Comparison of ENCODE assay signal across 8 cellular contexts in the genomic region with DNA sequence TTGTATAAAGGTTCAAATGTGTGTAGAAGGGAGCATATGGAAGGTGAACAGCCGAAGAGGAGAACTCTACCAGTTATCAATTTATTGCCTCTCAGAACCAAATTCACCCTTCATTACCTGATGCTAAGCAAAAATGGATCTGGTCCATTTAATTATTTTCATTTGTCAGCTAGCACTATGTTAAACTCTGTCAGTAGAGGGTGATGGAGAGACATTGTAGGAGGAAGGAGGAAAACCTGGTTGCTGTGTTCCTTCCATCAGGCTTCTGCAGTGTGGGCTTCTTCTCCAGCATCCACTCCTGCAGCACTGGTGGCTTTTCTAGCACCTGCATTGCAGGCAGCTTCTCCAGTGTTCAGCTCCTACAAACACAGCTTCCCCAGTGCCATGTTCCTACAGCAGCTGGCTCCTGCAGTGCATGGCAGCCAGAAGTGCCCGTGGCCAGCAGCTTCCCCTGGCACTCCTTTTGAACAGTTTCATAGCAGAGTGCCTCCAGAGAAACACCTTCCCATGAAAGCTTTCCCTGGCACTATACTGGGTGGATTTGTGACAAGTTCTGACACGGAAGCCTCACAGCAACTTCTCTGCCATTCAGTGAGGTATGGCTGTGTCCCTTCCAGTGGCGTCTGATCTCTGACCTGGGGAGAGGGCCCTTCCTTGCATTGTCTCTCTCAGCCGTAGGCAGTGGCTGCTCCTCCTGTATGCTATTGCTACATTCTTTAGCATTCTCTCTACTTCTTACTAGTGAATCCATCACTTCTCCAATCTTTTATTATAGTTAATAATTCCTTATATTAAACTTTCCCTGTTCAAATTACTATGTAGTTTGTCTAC. TPM values are rescaled to one million over a fixed set of nuclear protein-coding genes. Genes with fewer than 3 reads are reported as not detected.
A peak's percentile ranks its signal among the peaks of the same experiment; 100 is the strongest.
DNase-seq lines count a peak whose midpoint lies in the region; ATAC-seq and TF ChIP-seq lines count a peak whose summit lies in the region.

No MANE protein-coding gene starts in this region.

- H3K27me3 ChIP-seq in GM06990 (replicated peaks; ENCODE audit: control insufficient read depth, insufficient read depth, low read length) (no peaks in the 10 kb centered on the region), mesenchymal stem cell (ENCODE audit: control insufficient read depth in 1 of 2, insufficient read depth in 1 of 2, low read length in 2 of 2) (peaks cover 18 to 20% of the 10 kb centered on the region in 2 experiments), uterus (no peaks in the 10 kb centered on the region)

- TF ChIP-seq CTCF in GM06990 (IDR thresholded peaks at IDR 0.05; ENCODE audit: insufficient read depth, low read length, poor library complexity, severe bottlenecking): peak; percentile 48
- TF ChIP-seq CTCF in LNCAP (IDR thresholded peaks at IDR 0.05): peak; percentile 50; the same call in 1 of the 2 replicates
- TF ChIP-seq CTCF in WTC11 (IDR thresholded peaks at IDR 0.05): no peak
- peak in 1 of 4 experiments; percentile 8 for TF ChIP-seq CTCF in uterus (IDR thresholded peaks at IDR 0.05)

- H3K4me3 ChIP-seq in GM06990 (replicated peaks; ENCODE audit: low read depth, low read length) (no peak overlapping the region), mesenchymal stem cell (ENCODE audit: insufficient read depth in 1 of 2, low read depth in 1 of 2, low read length in 2 of 2) (no peak overlapping the region), uterus (no peak overlapping the region)

- WGBS in mesenchymal stem cell: 80% methylated on average over 4 of the region's 5 CpGs

- TF ChIP-seq POLR2A in uterus (IDR thresholded peaks at IDR 0.05): no peak

- H2BK15ac ChIP-seq in mesenchymal stem cell (ENCODE audit: low read depth, poor library complexity, severe bottlenecking): no peak overlapping the region

- H3K4me3 Mint-ChIP-seq in WTC11: no peak overlapping the region

- no peak overlapping the region for H3K18ac ChIP-seq in mesenchymal stem cell (ENCODE audit: low read depth in 1 of 2, low read length in 2 of 2)

- no peak overlapping the region for H3K4me2 ChIP-seq in mesenchymal stem cell (ENCODE audit: low read length, poor library complexity, severe bottlenecking)

- H3K9me3 ChIP-seq in mesenchymal stem cell (ENCODE audit: control insufficient read depth, low read length): no peaks in the 10 kb centered on the region
- no peaks in the 10 kb centered on the region for H3K9me3 ChIP-seq in uterus

- no peaks in the 10 kb centered on the region for H3K36me3 Mint-ChIP-seq in WTC11

- H2AFZ ChIP-seq in mesenchymal stem cell (ENCODE audit: low read depth, low read length): no peak overlapping the region

- H2BK12ac ChIP-seq in mesenchymal stem cell (ENCODE audit: low read length in 2 of 2): no peak overlapping the region

- ATAC-seq in WTC11: peak; percentile 92
- ATAC-seq in GM21423 (IDR thresholded peaks at IDR 0.05; ENCODE audit: unreplicated experiment): no peak

- no peak overlapping the region for H4K8ac ChIP-seq in mesenchymal stem cell (ENCODE audit: low read length)

- H3K27me3 Mint-ChIP-seq in WTC11 (ENCODE audit: low read depth): no peaks in the 10 kb centered on the region

- H3K27ac ChIP-seq in mesenchymal stem cell (ENCODE audit: low read length, poor library complexity, severe bottlenecking) (no peak overlapping the region), uterus (no peak overlapping the region)

- no peak overlapping the region for H2BK120ac ChIP-seq in mesenchymal stem cell (ENCODE audit: low read depth, low read length)

- H3K36me3 ChIP-seq in GM06990 (ENCODE audit: control insufficient read depth, insufficient read depth, low read length): no peaks in the 10 kb centered on the region
- no peaks in the 10 kb centered on the region for H3K36me3 ChIP-seq in mesenchymal stem cell (ENCODE audit: control insufficient read depth in 1 of 2, insufficient read depth in 2 of 2, low read depth in 1 of 2, low read length in 2 of 2)
- H3K36me3 ChIP-seq in uterus: no peaks in the 10 kb centered on the region

- H3K4me1 Mint-ChIP-seq in WTC11: peaks cover 14% of the 10 kb centered on the region

- H3K79me1 ChIP-seq in mesenchymal stem cell (replicated peaks; ENCODE audit: low read length, poor library complexity, severe bottlenecking): no peaks in the 10 kb centered on the region

- intact Hi-C loops in uterus (cut with DNase I; ENCODE audit: low total_unique reads): no loop called here

- CTCF ChIA-PET in WTC11 (lab: Charles Lee): interaction anchor here (0.7 to 2.4 kb wide), 15 partner anchors 9 to 255 kb away, joined by 3 to 16 read pairs (median 5); a partner anchor contains a TSS

- no peak overlapping the region for H3K4ac ChIP-seq in mesenchymal stem cell (ENCODE audit: low read depth in 1 of 2, low read length in 2 of 2)

- no peak overlapping the region for H3K23ac ChIP-seq in mesenchymal stem cell (ENCODE audit: low read length in 2 of 2)

- H3K27ac Mint-ChIP-seq in WTC11: no peak overlapping the region

- no peak overlapping the region for H2AK5ac ChIP-seq in mesenchymal stem cell (ENCODE audit: low read length, severe bottlenecking)

- H3K9ac ChIP-seq in mesenchymal stem cell (ENCODE audit: low read length): no peak overlapping the region

- 0 out of 2 replicates have a peak, but pooled peaks cover 3% of the 10 kb centered on the region for H3K9me3 Mint-ChIP-seq in WTC11

- H3K14ac ChIP-seq in mesenchymal stem cell (ENCODE audit: low read length in 2 of 2): no peak overlapping the region

- no peak overlapping the region for H2BK5ac ChIP-seq in mesenchymal stem cell (ENCODE audit: low read depth, low read length, poor library complexity, severe bottlenecking)

- POLR2A ChIA-PET in WTC11 (lab: Charles Lee): no interaction called here

- H4K91ac ChIP-seq in mesenchymal stem cell (ENCODE audit: low read length): no peak overlapping the region

- no peak for DNase-seq in GM06990 (ENCODE audit: extremely low read depth, insufficient read length)
- no peak for DNase-seq in WTC11 (ENCODE audit: low spot score)
- DNase-seq in mesenchymal stem cell: peak; percentile 33
- DNase-seq in islet precursor cell: no peak
- no peak for DNase-seq in COLO668 (lab: John Stamatoyannopoulos, UW; ENCODE audit: unreplicated experiment)
- DNase-seq in uterus: no peak

- H3K4me1 ChIP-seq in mesenchymal stem cell (ENCODE audit: control insufficient read depth, insufficient read depth, low read depth, low read length) (no peaks in the 10 kb centered on the region), uterus (no peaks in the 10 kb centered on the region)

TF ChIP-seq in WTC11, 78 proteins besides CTCF, POLR2A, EP300 and RAD21:
- TF ChIP-seq, protein P1, sequence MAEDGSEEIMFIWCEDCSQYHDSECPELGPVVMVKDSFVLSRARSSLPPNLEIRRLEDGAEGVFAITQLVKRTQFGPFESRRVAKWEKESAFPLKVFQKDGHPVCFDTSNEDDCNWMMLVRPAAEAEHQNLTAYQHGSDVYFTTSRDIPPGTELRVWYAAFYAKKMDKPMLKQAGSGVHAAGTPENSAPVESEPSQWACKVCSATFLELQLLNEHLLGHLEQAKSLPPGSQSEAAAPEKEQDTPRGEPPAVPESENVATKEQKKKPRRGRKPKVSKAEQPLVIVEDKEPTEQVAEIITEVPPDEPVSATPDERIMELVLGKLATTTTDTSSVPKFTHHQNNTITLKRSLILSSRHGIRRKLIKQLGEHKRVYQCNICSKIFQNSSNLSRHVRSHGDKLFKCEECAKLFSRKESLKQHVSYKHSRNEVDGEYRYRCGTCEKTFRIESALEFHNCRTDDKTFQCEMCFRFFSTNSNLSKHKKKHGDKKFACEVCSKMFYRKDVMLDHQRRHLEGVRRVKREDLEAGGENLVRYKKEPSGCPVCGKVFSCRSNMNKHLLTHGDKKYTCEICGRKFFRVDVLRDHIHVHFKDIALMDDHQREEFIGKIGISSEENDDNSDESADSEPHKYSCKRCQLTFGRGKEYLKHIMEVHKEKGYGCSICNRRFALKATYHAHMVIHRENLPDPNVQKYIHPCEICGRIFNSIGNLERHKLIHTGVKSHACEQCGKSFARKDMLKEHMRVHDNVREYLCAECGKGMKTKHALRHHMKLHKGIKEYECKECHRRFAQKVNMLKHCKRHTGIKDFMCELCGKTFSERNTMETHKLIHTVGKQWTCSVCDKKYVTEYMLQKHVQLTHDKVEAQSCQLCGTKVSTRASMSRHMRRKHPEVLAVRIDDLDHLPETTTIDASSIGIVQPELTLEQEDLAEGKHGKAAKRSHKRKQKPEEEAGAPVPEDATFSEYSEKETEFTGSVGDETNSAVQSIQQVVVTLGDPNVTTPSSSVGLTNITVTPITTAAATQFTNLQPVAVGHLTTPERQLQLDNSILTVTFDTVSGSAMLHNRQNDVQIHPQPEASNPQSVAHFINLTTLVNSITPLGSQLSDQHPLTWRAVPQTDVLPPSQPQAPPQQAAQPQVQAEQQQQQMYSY (CRISPR knock-in tag; IDR thresholded peaks at IDR 0.05): peak; percentile 57
- TF ChIP-seq GABPB1 (CRISPR knock-in tag; IDR thresholded peaks at IDR 0.05) (no peak), TEAD1 (CRISPR knock-in tag; IDR thresholded peaks at IDR 0.05) (no peak), PRRX2 (CRISPR knock-in tag; IDR thresholded peaks at IDR 0.05) (no peak)
TF ChIP-seq in WTC11: peak in this region for 1.

RNA-seq across cellular contexts. Expression of a gene that starts 14.6 kb away (rescaled TPM):
- total RNA-seq in WTC11 (2021): 59.1 to 72.9 TPM (median 66.0 TPM) in 3 replicates
- polyA plus RNA-seq in mesenchymal stem cell (2013, experiment 1 of 2): 0.65 TPM
- polyA plus RNA-seq in mesenchymal stem cell (2013, experiment 2 of 2): 0.58 TPM
- 10 to 100 TPM; 19.0 to 95.9 (median 52.5) TPM for total RNA-seq in uterus

RNA-seq across cellular contexts. Expression of a gene that starts 20.0 kb away (rescaled TPM):
- total RNA-seq in WTC11 (2021) (4.5 to 5.6 TPM (median 4.8 TPM) in 3 replicates), uterus (not detected)
- 0.59 TPM for polyA plus RNA-seq in mesenchymal stem cell (2013, experiment 1 of 2)
- 0.34 TPM for polyA plus RNA-seq in mesenchymal stem cell (2013, experiment 2 of 2)

RNA-seq across cellular contexts. Expression of a gene that starts 47.7 kb away (rescaled TPM):
- total RNA-seq in WTC11 (2021) (31.2 to 35.8 TPM (median 32.0 TPM) in 3 replicates), uterus (100 to 1,000 TPM in 1 of 4 donors, 10 to 100 TPM in 3; 25.4 to 114 (median 51.7) TPM)
- polyA plus RNA-seq in mesenchymal stem cell (2013, experiment 1 of 2): 14.7 TPM
- polyA plus RNA-seq in mesenchymal stem cell (2013, experiment 2 of 2): 15.8 TPM
